ENCODE assay signal across 8 cellular contexts in the genomic region with DNA sequence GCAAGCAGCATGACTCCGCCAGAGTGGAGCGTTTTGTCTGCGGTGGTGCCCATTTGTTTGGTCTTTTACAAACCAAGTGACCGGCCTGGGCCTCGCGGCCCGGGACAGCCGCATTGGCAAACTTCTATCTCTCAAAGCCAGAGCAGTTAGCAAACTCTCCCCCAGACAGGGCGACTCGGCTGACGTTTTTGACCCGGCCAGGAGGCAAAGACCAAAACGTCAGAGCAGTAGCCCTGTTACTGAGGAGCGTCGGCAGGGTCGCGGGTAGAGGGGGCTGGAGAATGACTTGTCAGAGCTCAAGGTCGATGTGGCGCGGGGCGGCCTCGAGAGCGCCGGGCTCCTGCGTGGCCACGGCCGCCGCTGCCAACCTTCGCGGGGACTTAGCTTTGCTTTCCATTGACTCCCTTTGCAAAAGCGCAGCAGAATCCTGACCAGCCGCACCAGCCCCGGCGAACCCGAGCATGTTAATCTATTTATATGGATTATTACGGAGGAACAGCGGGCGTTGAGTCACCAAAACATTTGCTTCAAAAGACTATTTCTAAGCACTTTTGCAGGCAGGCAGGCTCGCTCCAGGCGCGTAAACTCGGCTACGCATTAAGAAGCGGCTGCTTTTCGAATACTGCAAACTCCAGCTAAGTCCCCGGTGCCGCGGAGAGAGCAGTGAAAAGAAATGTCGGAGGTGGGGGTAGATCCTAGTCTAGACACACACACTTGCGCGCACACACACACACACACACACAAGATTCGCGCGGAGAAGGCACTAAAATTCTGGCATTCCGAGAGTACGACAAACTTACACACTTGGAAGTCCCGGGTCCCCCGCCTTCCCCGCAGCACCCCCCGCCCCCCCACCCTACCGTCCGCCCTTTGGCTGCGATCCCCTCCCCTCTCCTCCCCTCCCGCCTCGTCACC. TPM values are rescaled to one million over a fixed set of nuclear protein-coding genes. Genes with fewer than 3 reads are reported as not detected.
A peak's percentile ranks its signal among the peaks of the same experiment; 100 is the strongest.
DNase-seq lines count a peak whose midpoint lies in the region; ATAC-seq and TF ChIP-seq lines count a peak whose summit lies in the region.

No MANE protein-coding gene starts in this region.

- H3K4me1 ChIP-seq in endodermal cell (ENCODE audit: control insufficient read depth, insufficient read depth, low read length) (peaks cover 9% of the 10 kb centered on the region), mucosa of rectum (ENCODE audit: control insufficient read depth in 2 of 2, insufficient read depth in 2 of 2, low read length in 2 of 2) (peaks cover 13 to 37% of the 10 kb centered on the region in 2 donors)
- H3K4me1 ChIP-seq in CD8-positive, alpha-beta T cell (ENCODE audit: insufficient read depth, low read length), result peaks cover 10% of the 10 kb centered on the region

- intact Hi-C loops in CD8-positive, alpha-beta T cell (cut with DNase I, micrococcal nuclease), result no loop called here

- no peak overlapping the region for H3K27ac Mint-ChIP-seq in endodermal cell
- H3K27ac Mint-ChIP-seq in CD8-positive, alpha-beta T cell, result no peak overlapping the region

- H3K4me3 ChIP-seq in endodermal cell (ENCODE audit: low read length) (peak overlapping the region; percentile 83), mucosa of rectum (ENCODE audit: low read length in 2 of 2) (peak overlapping the region; percentile 81 to 83)
- no peak overlapping the region for H3K4me3 ChIP-seq in CD8-positive, alpha-beta T cell (ENCODE audit: low read depth, low read length)

- no peak for TF ChIP-seq CTCF in endodermal cell (conservative IDR thresholded peaks at IDR 0.05)
- no peak for TF ChIP-seq CTCF in CD8-positive, alpha-beta T cell (IDR thresholded peaks at IDR 0.05)

- CTCF ChIA-PET in CD8-positive, alpha-beta T cell (lab: Charles Lee), result interaction anchor here (0.6 to 1.4 kb wide), 2 partner anchors 58 to 90 kb away, joined by 3 read pairs; no protein-coding TSS in a partner anchor

- H3K36me3 Mint-ChIP-seq in endodermal cell (ENCODE audit: low read depth), result no peaks in the 10 kb centered on the region
- H3K36me3 Mint-ChIP-seq in CD8-positive, alpha-beta T cell, result no peaks in the 10 kb centered on the region

- H3K9ac ChIP-seq in endodermal cell (ENCODE audit: extremely low read depth, low read length, poor library complexity, severe bottlenecking) (no peak overlapping the region), mucosa of rectum (ENCODE audit: low read depth in 1 of 2, low read length in 2 of 2) (peak overlapping the region; percentile 65 to 83)

- H3K36me3 ChIP-seq in endodermal cell (ENCODE audit: control insufficient read depth, insufficient read depth, low read length) (no peaks in the 10 kb centered on the region), mucosa of rectum (ENCODE audit: control insufficient read depth in 2 of 2, insufficient read depth in 2 of 2, low read length in 2 of 2) (peaks cover 0 to 6% of the 10 kb centered on the region in 2 donors)
- no peaks in the 10 kb centered on the region for H3K36me3 ChIP-seq in CD8-positive, alpha-beta T cell (ENCODE audit: insufficient read depth, low read length)

- no peaks in the 10 kb centered on the region for H3K9me3 Mint-ChIP-seq in endodermal cell
- H3K9me3 Mint-ChIP-seq in CD8-positive, alpha-beta T cell, result no peaks in the 10 kb centered on the region

- H3K4me1 Mint-ChIP-seq in endodermal cell, result peaks cover 39% of the 10 kb centered on the region
- peaks cover 12% of the 10 kb centered on the region for H3K4me1 Mint-ChIP-seq in CD8-positive, alpha-beta T cell (ENCODE audit: low read depth)

- H3K27me3 ChIP-seq in endodermal cell (ENCODE audit: control insufficient read depth, insufficient read depth, low read length, poor library complexity, severe bottlenecking), result peaks cover 95% of the 10 kb centered on the region
- peaks cover 21 to 23% of the 10 kb centered on the region in 2 donors for H3K27me3 ChIP-seq in mucosa of rectum (ENCODE audit: control insufficient read depth in 2 of 2, insufficient read depth in 2 of 2, low read length in 2 of 2)
- H3K27me3 ChIP-seq in CD8-positive, alpha-beta T cell (ENCODE audit: insufficient read depth, low read length), result peaks cover 14% of the 10 kb centered on the region

- WGBS in endodermal cell (ENCODE audit: insufficient coverage in 1 of 2, insufficient read length in 1 of 2), 2 experiments, result 0 to 1% methylated on average over 23 to 53 of the region's 65 CpGs

- POLR2A ChIA-PET in CD8-positive, alpha-beta T cell (lab: Charles Lee), result interaction anchor here (0.6 kb wide), 1 partner anchor 8 kb away, joined by 3 read pairs; no protein-coding TSS in a partner anchor

- H3K27ac ChIP-seq in endodermal cell (ENCODE audit: low read depth, low read length) (peak overlapping the region; percentile 27), mucosa of rectum (ENCODE audit: low read depth in 2 of 2, low read length in 2 of 2) (peak overlapping the region; percentile 77 to 83)
- no peak overlapping the region for H3K27ac ChIP-seq in CD8-positive, alpha-beta T cell (ENCODE audit: low read depth, low read length)

- DNase-seq in 8988T (peak; percentile 23), NCI-H82 treated with DMSO at 0.1 percent for 48 hours (lab: John Stamatoyannopoulos, UW; ENCODE audit: unreplicated experiment) (peak; percentile 36), endodermal cell (peak; percentile 89)
- no peak for DNase-seq in CD8-positive, alpha-beta T cell

- H3K9me3 ChIP-seq in endodermal cell (ENCODE audit: control insufficient read depth, low read length), result no peaks in the 10 kb centered on the region
- H3K9me3 ChIP-seq in mucosa of rectum (ENCODE audit: control insufficient read depth in 2 of 2, low read length in 2 of 2), result no peaks in the 10 kb centered on the region
- no peaks in the 10 kb centered on the region for H3K9me3 ChIP-seq in CD8-positive, alpha-beta T cell (ENCODE audit: low read length)

- peak overlapping the region; percentile 58 for H3K4me3 Mint-ChIP-seq in endodermal cell
- H3K4me3 Mint-ChIP-seq in CD8-positive, alpha-beta T cell, result no peak overlapping the region

- ATAC-seq in GM18868 (IDR thresholded peaks at IDR 0.05; ENCODE audit: unreplicated experiment) (peak; percentile 12), HG02840 (IDR thresholded peaks at IDR 0.05; ENCODE audit: low FRiP score, unreplicated experiment) (no peak), HG03135 (IDR thresholded peaks at IDR 0.05; ENCODE audit: unreplicated experiment) (no peak)
- ATAC-seq in CD8-positive, alpha-beta T cell, result no peak

- peaks cover 93% of the 10 kb centered on the region for H3K27me3 Mint-ChIP-seq in endodermal cell (ENCODE audit: insufficient read depth)
- peaks cover 59% of the 10 kb centered on the region for H3K27me3 Mint-ChIP-seq in CD8-positive, alpha-beta T cell (ENCODE audit: low read depth)

RNA-seq across cellular contexts. Expression of a gene that starts 0.6 kb away (rescaled TPM):
- total RNA-seq in endodermal cell, result 1 to 10 TPM in 1 of 2 donors, under 1 TPM in 1; 0.46 to 1.3 TPM
- 35.3 TPM for polyA plus RNA-seq in endodermal cell (2013, experiment 1 of 2)
- 32.2 TPM for polyA plus RNA-seq in endodermal cell (2013, experiment 2 of 2)
- not detected for total RNA-seq in CD8-positive, alpha-beta T cell

Comparison
In these comparisons a context has a peak if more than half of its experiments do, and no peak if none do; other contexts are left out.
1. DNase-seq: peak in 8988T (single experiment), NCI-H82 treated with DMSO at 0.1 percent for 48 hours (single experiment) and endodermal cell (single experiment); none in CD8-positive, alpha-beta T cell (0 of 7).